In genomic region chr12:131831635-131832041, GRCh38 we compare ENCODE assay signal across 8 cellular contexts. TPM values are rescaled to one million over a fixed set of nuclear protein-coding genes. Genes with fewer than 3 reads are reported as not detected.
DNase-seq lines count a peak whose midpoint lies in the region; ATAC-seq and TF ChIP-seq lines count a peak whose summit lies in the region.

No MANE protein-coding gene starts in this region.

- peak overlapping the region; percentile 73 to 80 for H3K4me3 Mint-ChIP-seq in activated T-cell treated with anti-CD3 and anti-CD28 coated beads, Interleukin-2, amount 50 U/mL, for 72 hours

- intact Hi-C loops in upper lobe of right lung (cut with DNase I) = no loop called here

- H3K36me3 ChIP-seq in WERI-Rb-1 (no peaks in the 10 kb centered on the region), right atrium auricular region (no peaks in the 10 kb centered on the region), upper lobe of right lung (no peaks in the 10 kb centered on the region)

- TF ChIP-seq CTCF in WERI-Rb-1 (IDR thresholded peaks at IDR 0.05; ENCODE audit: low read depth, low read length) (no peak), right atrium auricular region (IDR thresholded peaks at IDR 0.05) (no peak), upper lobe of right lung (IDR thresholded peaks at IDR 0.05) (no peak)

- H3K4me3 ChIP-seq in WERI-Rb-1 (ENCODE audit: low read depth, low read length) = peak overlapping the region; percentile 52
- peak overlapping the region; percentile 30 to 56 for H3K4me3 ChIP-seq in right atrium auricular region
- H3K4me3 ChIP-seq in upper lobe of right lung = peak overlapping the region; percentile 49

- H3K9me3 Mint-ChIP-seq in activated T-cell treated with anti-CD3 and anti-CD28 coated beads, Interleukin-2, amount 50 U/mL, for 72 hours = no peaks in the 10 kb centered on the region

- DNase-seq in activated T-cell treated with anti-CD3 and anti-CD28 coated beads, Interleukin-2, amount 50 U/mL, for 72 hours = no peak
- DNase-seq in activated T-cell treated with anti-CD3 and anti-CD28 coated beads, Interleukin-2, amount 50 U/mL, for 48 hours = no peak
- DNase-seq in WERI-Rb-1 = peak; percentile 61
- no peak for DNase-seq in right atrium auricular region (ENCODE audit: low spot score)
- no peak for DNase-seq in upper lobe of right lung
- no peak for DNase-seq in central memory CD4-positive, alpha-beta T cell
- no peak for DNase-seq in activated effector memory CD4-positive, alpha-beta T cell treated with Interleukin-2 at 50 U/mL for 16 hours

- no peaks in the 10 kb centered on the region for H3K36me3 Mint-ChIP-seq in activated T-cell treated with anti-CD3 and anti-CD28 coated beads, Interleukin-2, amount 50 U/mL, for 72 hours (ENCODE audit: insufficient read depth in 2 of 2)

- H3K27ac ChIP-seq in WERI-Rb-1 = peak overlapping the region; percentile 88
- H3K27ac ChIP-seq in right atrium auricular region = peak overlapping the region; percentile 47 to 61
- H3K27ac ChIP-seq in upper lobe of right lung = peak overlapping the region; percentile 60

- no peak overlapping the region for H3K27ac Mint-ChIP-seq in activated T-cell treated with anti-CD3 and anti-CD28 coated beads, Interleukin-2, amount 50 U/mL, for 72 hours

- peaks cover 32% of the 10 kb centered on the region for H3K27me3 Mint-ChIP-seq in activated T-cell treated with anti-CD3 and anti-CD28 coated beads, Interleukin-2, amount 50 U/mL, for 72 hours (ENCODE audit: low read depth)

- ATAC-seq in activated T-cell treated with anti-CD3 and anti-CD28 coated beads, Interleukin-2, amount 50 U/mL, for 72 hours (replicated peaks in 1 of 2) = no peak
- ATAC-seq in upper lobe of right lung (no peak), HG03135 (IDR thresholded peaks at IDR 0.05; ENCODE audit: unreplicated experiment) (no peak)

- peaks cover 0 to 45% of the 10 kb centered on the region in 2 donors for H3K4me1 ChIP-seq in right atrium auricular region
- H3K4me1 ChIP-seq in upper lobe of right lung = peaks cover 23% of the 10 kb centered on the region

- H3K4me1 Mint-ChIP-seq in activated T-cell treated with anti-CD3 and anti-CD28 coated beads, Interleukin-2, amount 50 U/mL, for 72 hours (ENCODE audit: low read depth) = peaks cover 15% of the 10 kb centered on the region

- H3K27me3 ChIP-seq in WERI-Rb-1 (ENCODE audit: insufficient read depth, low read depth, severe bottlenecking) = no peaks in the 10 kb centered on the region
- H3K27me3 ChIP-seq in right atrium auricular region = peaks cover 4 to 15% of the 10 kb centered on the region in 2 donors
- H3K27me3 ChIP-seq in upper lobe of right lung = peaks cover 43% of the 10 kb centered on the region

- H3K9me3 ChIP-seq in WERI-Rb-1 (ENCODE audit: severe bottlenecking) (no peaks in the 10 kb centered on the region), right atrium auricular region (no peaks in the 10 kb centered on the region), upper lobe of right lung (no peaks in the 10 kb centered on the region)

RNA-seq across cellular contexts. Expression of gene MMP17, which starts 3.4 kb away (rescaled TPM):
- not detected for total RNA-seq in activated T-cell treated with anti-CD3 and anti-CD28 coated beads, Interleukin-2, amount 50 U/mL, for 72 hours
- 1 to 10 TPM; 2.1 to 3.2 TPM for total RNA-seq in right atrium auricular region
- 4.1 TPM for total RNA-seq in upper lobe of right lung
